ENCODE assay signal across 1 cellular context in the genomic region with DNA sequence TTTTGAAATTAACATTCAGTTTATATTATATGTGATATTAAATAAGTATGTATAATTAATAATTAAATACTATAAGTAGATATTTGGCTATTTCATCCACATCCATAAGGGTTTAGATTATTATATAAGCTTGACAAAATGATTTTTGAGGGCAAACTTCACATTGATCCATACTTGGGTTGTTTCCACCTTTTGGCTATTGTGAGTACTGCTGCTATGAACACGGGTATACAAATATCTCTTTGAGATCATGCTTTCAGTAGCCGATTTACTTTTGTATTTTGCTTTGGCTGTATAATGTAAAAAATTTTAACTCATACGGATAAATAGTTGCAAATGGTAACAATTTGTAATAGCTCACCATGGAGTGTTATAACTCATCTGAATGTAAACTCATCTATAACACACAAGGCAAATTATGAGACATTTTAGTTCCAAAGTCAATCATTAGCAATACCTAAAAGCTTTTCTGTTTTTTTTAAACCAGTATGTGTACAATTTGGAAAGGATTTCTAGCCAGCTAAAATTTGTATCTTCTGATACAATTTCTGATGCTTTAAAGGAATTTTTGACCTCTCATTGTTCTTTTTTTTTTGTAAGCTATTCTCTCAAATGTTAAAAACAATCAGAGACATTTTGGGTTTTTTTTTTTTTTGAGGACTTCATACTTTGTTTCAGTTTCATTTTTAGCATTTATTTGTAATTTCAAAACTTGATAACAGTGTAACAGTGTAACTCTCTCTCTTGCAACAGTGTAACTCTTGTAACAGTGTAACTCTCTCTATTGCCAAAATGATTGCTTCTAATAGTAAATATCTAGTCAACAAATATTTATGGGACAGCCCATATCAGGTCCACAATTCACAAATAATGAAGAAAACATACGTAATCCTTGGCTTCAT.
TF ChIP-seq lines count a peak whose summit lies in the region.

No MANE protein-coding gene starts in this region.

TF ChIP-seq in GM12878, 131 proteins besides CTCF, POLR2A, EP300 and RAD21 (continued from another document):
- TF ChIP-seq RELB (IDR thresholded peaks at IDR 0.05; ENCODE audit: low read depth): no peak
TF ChIP-seq in GM12878: peak in this region for 2.
